35 cellular contexts compared by ENCODE assay signal in the genomic region with DNA sequence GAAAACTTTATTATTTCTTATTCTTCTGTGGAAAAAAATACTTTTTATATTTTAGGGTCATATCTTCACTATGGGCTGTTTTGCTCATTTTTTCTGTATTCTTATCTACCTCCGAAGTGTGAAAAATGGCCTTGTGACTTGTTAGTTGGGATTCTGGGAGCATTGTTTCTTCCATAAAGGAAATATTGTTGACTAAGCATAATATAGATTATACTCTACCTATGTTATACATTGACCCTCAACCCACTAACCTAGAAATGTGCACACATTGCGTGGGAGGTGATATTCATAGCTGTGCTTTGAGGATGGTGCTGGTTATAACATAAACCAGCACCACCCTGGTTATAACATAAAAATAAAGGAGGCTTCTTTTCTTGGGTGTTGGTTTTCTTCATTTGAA.
"Had no signal": no experiment of that assay in that cellular context is flagged by ENCODE, and none has a peak within 500 bp of the region (broad histone marks: within the 10 kb centered on the region; RNA-seq: fewer than 3 reads in every experiment).

No MANE protein-coding gene starts in this region.

- H3K27me3 ChIP-seq: MG63 had no signal

- H3K9me3 ChIP-seq: MG63 had no signal

- H3K4me3 ChIP-seq: MG63 had no signal

- H3K36me3 ChIP-seq: MG63 had no signal

- DNase-seq: Kasumi-1, MG63, MM.1S, MV-4-11, NCI-H1048, NCI-H1092, NCI-H1092 treated with DMSO at 0.1 percent for 48 hours, NCI-H1105, NCI-H1105 treated with DMSO at 0.1 percent for 48 hours, NCI-H1417, NCI-H1417 treated with DMSO at 0.1 percent for 48 hours, NCI-H1436, NCI-H1436 treated with DMSO at 0.1 percent for 48 hours, NCI-H146, NCI-H1694, NCI-H1694 treated with DMSO at 0.1 percent for 48 hours, NCI-H187, NCI-H187 treated with DMSO at 0.1 percent for 48 hours, NCI-H1930, NCI-H2029, NCI-H2029 treated with DMSO at 0.1 percent for 48 hours, NCI-H2081, NCI-H2081 treated with DMSO at 0.1 percent for 48 hours, NCI-H2107, NCI-H2171, NCI-H2171 treated with DMSO at 0.1 percent for 48 hours, NCI-H2227 treated with DMSO at 0.1 percent for 48 hours, NCI-H226, NCI-H345, NCI-H446, NCI-H446 treated with DMSO at 0.1 percent for 48 hours, NCI-H510A, NCI-H510A treated with DMSO at 0.1 percent for 48 hours, NCI-H524, NCI-H524 treated with DMSO at 0.1 percent for 48 hours had no signal
